Comparison of ENCODE assay signal across 8 cellular contexts in the genomic region with DNA sequence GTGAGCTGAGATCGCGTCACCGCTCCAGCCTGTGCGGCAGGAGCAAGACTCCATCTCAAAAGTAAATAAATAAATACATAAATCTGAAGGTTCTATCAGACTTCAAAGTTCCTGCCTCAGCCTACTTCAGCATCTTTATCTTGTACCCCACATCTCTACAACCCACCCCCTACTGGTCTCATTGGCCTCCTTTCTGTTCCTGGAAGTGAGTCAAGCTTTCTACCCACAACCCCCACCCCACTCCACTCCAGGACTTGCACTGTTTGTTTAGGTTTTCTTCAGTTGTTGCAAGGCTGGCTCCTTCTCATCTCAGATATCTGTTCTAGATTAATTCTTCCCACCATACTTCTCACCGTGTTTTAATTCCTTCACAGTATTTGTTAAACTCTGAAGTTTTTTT. TPM values are rescaled to one million over a fixed set of nuclear protein-coding genes. Genes with fewer than 3 reads are reported as not detected.
DNase-seq lines count a peak whose midpoint lies in the region; ATAC-seq and FAIRE-seq lines count a peak whose summit lies in the region.

No MANE protein-coding gene starts in this region.

- H3K27me3 Mint-ChIP-seq in CD4-positive, alpha-beta memory T cell, result no peaks in the 10 kb centered on the region
- no peaks in the 10 kb centered on the region for H3K27me3 Mint-ChIP-seq in activated T-cell treated with anti-CD3 and anti-CD28 coated beads, Interleukin-2, amount 50 U/mL, for 72 hours (ENCODE audit: low read depth)

- peak overlapping the region; percentile 77 for H3K27ac ChIP-seq in CD4-positive, alpha-beta memory T cell (ENCODE audit: low read depth, low read length)
- peak overlapping the region; percentile 33 for H3K27ac ChIP-seq in right cardiac atrium (ENCODE audit: low read length)

- intact Hi-C loops in CD4-positive, alpha-beta memory T cell (cut with micrococcal nuclease), result loop anchor here (5.0 kb wide), 1 partner anchor 394 kb away; a partner anchor contains a TSS
- intact Hi-C loops in right cardiac atrium (cut with DNase I), result no loop called here

- H3K9me3 ChIP-seq in CD4-positive, alpha-beta memory T cell (ENCODE audit: control insufficient read depth in 1 of 2, low read length in 2 of 2), result no peaks in the 10 kb centered on the region
- H3K9me3 ChIP-seq in right cardiac atrium (ENCODE audit: control insufficient read depth, low read length), result no peaks in the 10 kb centered on the region

- H3K4me3 ChIP-seq in CD4-positive, alpha-beta memory T cell (ENCODE audit: low read length in 2 of 2), result peak overlapping the region; percentile 70 to 92
- peak overlapping the region; percentile 71 for H3K4me3 ChIP-seq in right cardiac atrium (ENCODE audit: low read length)

- no peaks in the 10 kb centered on the region for H3K27me3 ChIP-seq in CD4-positive, alpha-beta memory T cell (ENCODE audit: insufficient read depth, low read length)
- H3K27me3 ChIP-seq in right cardiac atrium (ENCODE audit: control insufficient read depth, insufficient read depth), result no peaks in the 10 kb centered on the region

- H3K36me3 Mint-ChIP-seq in CD4-positive, alpha-beta memory T cell, result peaks cover 14 to 41% of the 10 kb centered on the region in 2 donors
- H3K36me3 Mint-ChIP-seq in activated T-cell treated with anti-CD3 and anti-CD28 coated beads, Interleukin-2, amount 50 U/mL, for 72 hours (ENCODE audit: insufficient read depth in 2 of 2), result peaks cover 2 to 22% of the 10 kb centered on the region in 2 donors

- no peak for FAIRE-seq in RCC 7860 (lab: Jason Lieb, UNC)

- peak overlapping the region; percentile 94 to 99 (median 98) for H3K27ac Mint-ChIP-seq in CD4-positive, alpha-beta memory T cell
- H3K27ac Mint-ChIP-seq in activated T-cell treated with anti-CD3 and anti-CD28 coated beads, Interleukin-2, amount 50 U/mL, for 72 hours, result peak overlapping the region; percentile 99

- DNase-seq in CD4-positive, alpha-beta memory T cell, result peak; percentile 29 to 75 (median 48)
- DNase-seq in M059J (ENCODE audit: low read depth) (peak; percentile 50), right cardiac atrium (no peak), GM03348 (ENCODE audit: low spot score) (no peak), RCC 7860 (ENCODE audit: low spot score) (no peak), midbrain (lab: John Stamatoyannopoulos, UW) (no peak)
- peak; percentile 53 to 65 for DNase-seq in activated T-cell treated with anti-CD3 and anti-CD28 coated beads, Interleukin-2, amount 50 U/mL, for 72 hours
- DNase-seq in stimulated activated CD4-positive, alpha-beta T cell treated with anti-CD3 and anti-CD28 coated beads, Interleukin-2, amount 100 ng/mL, for 4 hours (ENCODE audit: low read depth), result peak; percentile 34

- H3K9me3 Mint-ChIP-seq in CD4-positive, alpha-beta memory T cell, result no peaks in the 10 kb centered on the region
- H3K9me3 Mint-ChIP-seq in activated T-cell treated with anti-CD3 and anti-CD28 coated beads, Interleukin-2, amount 50 U/mL, for 72 hours, result no peaks in the 10 kb centered on the region

- POLR2A ChIA-PET in CD4-positive, alpha-beta memory T cell (lab: Charles Lee; ENCODE audit: partially characterized antibody), result interaction anchor here (0.8 to 3.9 kb wide), 7 partner anchors 9 to 153 kb away, joined by 3 to 29 read pairs (median 6); a partner anchor contains a TSS

- 88% methylated on average over 5 of the region's 5 CpGs for WGBS in right cardiac atrium

- H3K4me3 Mint-ChIP-seq in CD4-positive, alpha-beta memory T cell, result peak overlapping the region; percentile 92 to 100 (median 96)
- H3K4me3 Mint-ChIP-seq in activated T-cell treated with anti-CD3 and anti-CD28 coated beads, Interleukin-2, amount 50 U/mL, for 72 hours, result peak overlapping the region; percentile 94 to 97

- CTCF ChIA-PET in CD4-positive, alpha-beta memory T cell (lab: Charles Lee; ENCODE audit: partially characterized antibody), result interaction anchor here (0.6 to 1.2 kb wide), 3 partner anchors 9 to 11 kb away, joined by 4 to 6 read pairs (median 4); no protein-coding TSS in a partner anchor

- ATAC-seq in activated T-cell treated with anti-CD3 and anti-CD28 coated beads, Interleukin-2, amount 50 U/mL, for 72 hours (replicated peaks in 1 of 2), result peak; percentile 61 to 71
- no peak for ATAC-seq in right cardiac atrium

- H3K36me3 ChIP-seq in CD4-positive, alpha-beta memory T cell (ENCODE audit: insufficient read depth, low read length), result peaks cover 23% of the 10 kb centered on the region

- peaks cover 17 to 51% (median 32%) of the 10 kb centered on the region in 4 donors for H3K4me1 Mint-ChIP-seq in CD4-positive, alpha-beta memory T cell
- H3K4me1 Mint-ChIP-seq in activated T-cell treated with anti-CD3 and anti-CD28 coated beads, Interleukin-2, amount 50 U/mL, for 72 hours (ENCODE audit: low read depth), result peaks cover 62% of the 10 kb centered on the region

- H3K4me1 ChIP-seq in CD4-positive, alpha-beta memory T cell (ENCODE audit: insufficient read depth, low read length), result peaks cover 39% of the 10 kb centered on the region
- H3K4me1 ChIP-seq in right cardiac atrium (ENCODE audit: control insufficient read depth, insufficient read depth, low read length), result no peaks in the 10 kb centered on the region

RNA-seq across cellular contexts. Expression of a gene that starts 0.7 kb away (rescaled TPM):
- total RNA-seq in CD4-positive, alpha-beta memory T cell, result 10 to 100 TPM; 85.7 to 86.0 TPM
- polyA plus RNA-seq in CD4-positive, alpha-beta memory T cell, result 10 to 100 TPM; 47.5 to 68.7 TPM
- total RNA-seq in M059J (2014; rRNA removed; shearing (Covaris generic)), result 131 and 189 TPM in 2 replicates
- 10 to 100 TPM; 90.0 to 91.1 TPM for total RNA-seq in activated T-cell treated with anti-CD3 and anti-CD28 coated beads, Interleukin-2, amount 50 U/mL, for 72 hours
- total RNA-seq in right cardiac atrium, result 10 to 100 TPM; 66.9 to 79.2 (median 77.2) TPM
- polyA plus RNA-seq in right cardiac atrium, result 84.8 TPM

RNA-seq across cellular contexts. Expression of a gene that starts 10.9 kb away (rescaled TPM):
- total RNA-seq in CD4-positive, alpha-beta memory T cell, result 10 to 100 TPM; 93.8 to 98.3 TPM
- polyA plus RNA-seq in CD4-positive, alpha-beta memory T cell, result 10 to 100 TPM; 65.5 to 75.2 TPM
- 60.7 and 106 TPM in 2 replicates for total RNA-seq in M059J (2014; rRNA removed; shearing (Covaris generic))
- total RNA-seq in activated T-cell treated with anti-CD3 and anti-CD28 coated beads, Interleukin-2, amount 50 U/mL, for 72 hours, result 100 to 1,000 TPM in 1 of 2 donors, 10 to 100 TPM in 1; 84.8 to 107 TPM
- 10 to 100 TPM; 13.6 to 19.1 (median 15.7) TPM for total RNA-seq in right cardiac atrium
- polyA plus RNA-seq in right cardiac atrium, result 7.2 TPM

RNA-seq across cellular contexts. Expression of a gene that starts 23.7 kb away (rescaled TPM):
- total RNA-seq in CD4-positive, alpha-beta memory T cell, result 10 to 100 TPM; 47.1 to 47.3 TPM
- 10 to 100 TPM; 25.0 to 50.0 TPM for polyA plus RNA-seq in CD4-positive, alpha-beta memory T cell
- total RNA-seq in M059J (2014; rRNA removed; shearing (Covaris generic)), result 17.0 and 17.7 TPM in 2 replicates
- 10 to 100 TPM; 15.5 to 16.2 TPM for total RNA-seq in activated T-cell treated with anti-CD3 and anti-CD28 coated beads, Interleukin-2, amount 50 U/mL, for 72 hours
- total RNA-seq in right cardiac atrium, result 10 to 100 TPM; 12.7 to 13.6 (median 12.9) TPM
- 6.6 TPM for polyA plus RNA-seq in right cardiac atrium

Comparison
In these comparisons a context has a peak if more than half of its experiments do, and no peak if none do; other contexts are left out.
1. DNase-seq: peak in CD4-positive, alpha-beta memory T cell (5 of 5), M059J (single experiment), activated T-cell treated with anti-CD3 and anti-CD28 coated beads, Interleukin-2, amount 50 U/mL, for 72 hours (2 of 2) and stimulated activated CD4-positive, alpha-beta T cell treated with anti-CD3 and anti-CD28 coated beads, Interleukin-2, amount 100 ng/mL, for 4 hours (single experiment); none in right cardiac atrium (0 of 3), GM03348 (single experiment), RCC 7860 (single experiment) and midbrain (single experiment).
2. ATAC-seq: peak in activated T-cell treated with anti-CD3 and anti-CD28 coated beads, Interleukin-2, amount 50 U/mL, for 72 hours (2 of 2); none in right cardiac atrium (0 of 2).